In genomic region chr15:75904241-75904631, GRCh38 we compare ENCODE assay signal across 8 cellular contexts. TPM values are rescaled to one million over a fixed set of nuclear protein-coding genes. Genes with fewer than 3 reads are reported as not detected.
DNase-seq lines count a peak whose midpoint lies in the region; ATAC-seq and TF ChIP-seq lines count a peak whose summit lies in the region.

No MANE protein-coding gene starts in this region.

- H3K4me3 ChIP-seq in GM06990 (replicated peaks; ENCODE audit: low read depth, low read length), result peak overlapping the region; percentile 98
- H3K4me3 ChIP-seq in HAP-1, result peak overlapping the region; percentile 96
- H3K4me3 ChIP-seq in MM.1S (ENCODE audit: low read length), result peak overlapping the region; percentile 89
- peak overlapping the region; percentile 91 for H3K4me3 ChIP-seq in naive thymus-derived CD4-positive, alpha-beta T cell (ENCODE audit: low read length)
- H3K4me3 ChIP-seq in uterus, result peak overlapping the region; percentile 89 to 94

- H3K4me1 ChIP-seq in HAP-1 (peaks cover 26% of the 10 kb centered on the region), MM.1S (ENCODE audit: low read length) (peaks cover 14% of the 10 kb centered on the region), uterus (no peaks in the 10 kb centered on the region)
- peaks cover 0 to 12% of the 10 kb centered on the region in 2 donors for H3K4me1 ChIP-seq in naive thymus-derived CD4-positive, alpha-beta T cell (ENCODE audit: control insufficient read depth in 2 of 2, insufficient read depth in 2 of 2, low read length in 2 of 2)

- intact Hi-C loops in activated CD4-positive, alpha-beta T cell treated with anti-CD3 and anti-CD28 coated beads, Interleukin-2, amount 10 ng/mL, durations not matched to agents 24 days and 14 days (cut with micrococcal nuclease), result no loop called here
- intact Hi-C loops in naive thymus-derived CD4-positive, alpha-beta T cell (cut with micrococcal nuclease), result loop anchor here (5.0 to 10.0 kb wide), 5 partner anchors 167 to 1031 kb away; partner anchors contain the start of genes C15orf39 (in 1 of the 2), IMP3 (in 1 of the 2), RCN2 (in 1 of the 2) and SIN3A (in 1 of the 2)
- intact Hi-C loops in uterus (cut with DNase I; ENCODE audit: low total_unique reads), result no loop called here

- TF ChIP-seq POLR2A in uterus (IDR thresholded peaks at IDR 0.05), result no peak

- H2AFZ ChIP-seq in MM.1S (ENCODE audit: low read length), result peak overlapping the region; percentile 74

- H3K9me3 Mint-ChIP-seq in activated CD4-positive, alpha-beta T cell treated with anti-CD3 and anti-CD28 coated beads, Interleukin-2, amount 10 ng/mL, durations not matched to agents 24 days and 14 days, result no peaks in the 10 kb centered on the region
- no peaks in the 10 kb centered on the region for H3K9me3 Mint-ChIP-seq in naive thymus-derived CD4-positive, alpha-beta T cell

- H3K27ac ChIP-seq in MM.1S (ENCODE audit: low read length), result peak overlapping the region; percentile 75; the same call in 1 of the 2 replicates
- H3K27ac ChIP-seq in naive thymus-derived CD4-positive, alpha-beta T cell (ENCODE audit: low read depth, low read length), result peak overlapping the region; percentile 79
- H3K27ac ChIP-seq in uterus, result peak overlapping the region; percentile 73 to 74

- H3K27me3 ChIP-seq in GM06990 (replicated peaks; ENCODE audit: control insufficient read depth, insufficient read depth, low read length) (no peaks in the 10 kb centered on the region), HAP-1 (ENCODE audit: low read depth) (no peaks in the 10 kb centered on the region), MM.1S (replicated peaks; ENCODE audit: insufficient read depth, low read length) (no peaks in the 10 kb centered on the region), uterus (no peaks in the 10 kb centered on the region)
- H3K27me3 ChIP-seq in naive thymus-derived CD4-positive, alpha-beta T cell (ENCODE audit: control insufficient read depth in 2 of 2, insufficient read depth in 2 of 2, low read length in 2 of 2), result no peaks in the 10 kb centered on the region

- no peaks in the 10 kb centered on the region for H3K9me2 ChIP-seq in MM.1S (replicated peaks; ENCODE audit: insufficient read depth, low read length)

- no peaks in the 10 kb centered on the region for H3K36me3 ChIP-seq in GM06990 (ENCODE audit: control insufficient read depth, insufficient read depth, low read length)
- peaks cover 53% of the 10 kb centered on the region for H3K36me3 ChIP-seq in HAP-1 (replicated peaks)
- no peaks in the 10 kb centered on the region; the same call in 1 of the 2 replicates for H3K36me3 ChIP-seq in MM.1S (replicated peaks; ENCODE audit: insufficient read depth, low read length)
- peaks cover 0 to 11% (median 0%) of the 10 kb centered on the region in 3 experiments for H3K36me3 ChIP-seq in naive thymus-derived CD4-positive, alpha-beta T cell (ENCODE audit: control insufficient read depth in 2 of 3, insufficient read depth in 3 of 3, low read length in 3 of 3)
- no peaks in the 10 kb centered on the region for H3K36me3 ChIP-seq in uterus

- peak overlapping the region; percentile 84 for H3K27ac Mint-ChIP-seq in activated CD4-positive, alpha-beta T cell treated with anti-CD3 and anti-CD28 coated beads, Interleukin-2, amount 10 ng/mL, durations not matched to agents 24 days and 14 days
- peak overlapping the region; percentile 89 to 97 (median 92) for H3K27ac Mint-ChIP-seq in naive thymus-derived CD4-positive, alpha-beta T cell

- H3K4me1 Mint-ChIP-seq in activated CD4-positive, alpha-beta T cell treated with anti-CD3 and anti-CD28 coated beads, Interleukin-2, amount 10 ng/mL, durations not matched to agents 24 days and 14 days, result peaks cover 44% of the 10 kb centered on the region
- peaks cover 19 to 75% (median 56%) of the 10 kb centered on the region in 7 donors for H3K4me1 Mint-ChIP-seq in naive thymus-derived CD4-positive, alpha-beta T cell

- H3K27me3 Mint-ChIP-seq in activated CD4-positive, alpha-beta T cell treated with anti-CD3 and anti-CD28 coated beads, Interleukin-2, amount 10 ng/mL, durations not matched to agents 24 days and 14 days, result no peaks in the 10 kb centered on the region
- H3K27me3 Mint-ChIP-seq in naive thymus-derived CD4-positive, alpha-beta T cell, result no peaks in the 10 kb centered on the region

- in situ Hi-C loops in HAP-1 (cut with MboI; ENCODE audit: low sequenced_read_pairs), result no loop called here

- peaks cover 35% of the 10 kb centered on the region for H3K36me3 Mint-ChIP-seq in activated CD4-positive, alpha-beta T cell treated with anti-CD3 and anti-CD28 coated beads, Interleukin-2, amount 10 ng/mL, durations not matched to agents 24 days and 14 days (ENCODE audit: low read depth)
- H3K36me3 Mint-ChIP-seq in naive thymus-derived CD4-positive, alpha-beta T cell, result peaks cover 4 to 18% (median 9%) of the 10 kb centered on the region in 5 donors

- no peaks in the 10 kb centered on the region for H4K20me1 ChIP-seq in MM.1S (ENCODE audit: insufficient read depth, low read length)

- peak overlapping the region; percentile 98 for H3K4me3 Mint-ChIP-seq in activated CD4-positive, alpha-beta T cell treated with anti-CD3 and anti-CD28 coated beads, Interleukin-2, amount 10 ng/mL, durations not matched to agents 24 days and 14 days
- H3K4me3 Mint-ChIP-seq in naive thymus-derived CD4-positive, alpha-beta T cell, result peak overlapping the region; percentile 96 to 99 (median 98)

- CTCF ChIA-PET in naive thymus-derived CD4-positive, alpha-beta T cell (lab: Charles Lee), result interaction anchor here (0.6 to 0.7 kb wide), 2 partner anchors 17 to 703 kb away, joined by 4 to 8 read pairs; no protein-coding TSS in a partner anchor

- H3K9me3 ChIP-seq in HAP-1 (no peaks in the 10 kb centered on the region), MM.1S (replicated peaks; ENCODE audit: insufficient read depth, low read length) (no peaks in the 10 kb centered on the region), uterus (no peaks in the 10 kb centered on the region)
- no peaks in the 10 kb centered on the region for H3K9me3 ChIP-seq in naive thymus-derived CD4-positive, alpha-beta T cell (ENCODE audit: control insufficient read depth in 2 of 3, low read length in 3 of 3)

- DNase-seq in GM06990 (ENCODE audit: extremely low read depth, insufficient read length) (no peak), HAP-1 (ENCODE audit: low spot score in 2 of 2) (peak; percentile 72 to 81), MM.1S (peak; percentile 55), fibroblast of gingiva (ENCODE audit: low read depth) (peak; percentile 16), uterus (peak in 1 of 2 donors; percentile 24)
- DNase-seq in activated CD4-positive, alpha-beta T cell treated with anti-CD3 and anti-CD28 coated beads, Interleukin-2, amount 10 ng/mL, durations not matched to agents 24 days and 14 days, result peak; percentile 79
- DNase-seq in naive thymus-derived CD4-positive, alpha-beta T cell, result no peak
- no peak for DNase-seq in central memory CD4-positive, alpha-beta T cell

- H3K9ac ChIP-seq in MM.1S (ENCODE audit: low read length), result peak overlapping the region; percentile 79

- peak; percentile 8 for ATAC-seq in naive thymus-derived CD4-positive, alpha-beta T cell

- POLR2A ChIA-PET in naive thymus-derived CD4-positive, alpha-beta T cell (lab: Charles Lee), result interaction anchor here (0.6 to 3.4 kb wide), 4 partner anchors 16 to 265 kb away, joined by 3 to 22 read pairs (median 3); partner anchors contain the start of gene UBE2Q2

- TF ChIP-seq CTCF in GM06990 (IDR thresholded peaks at IDR 0.05; ENCODE audit: insufficient read depth, low read length, poor library complexity, severe bottlenecking), result no peak
- TF ChIP-seq CTCF in MM.1S (IDR thresholded peaks at IDR 0.05; ENCODE audit: low read length), result no peak
- no peak for TF ChIP-seq CTCF in uterus (IDR thresholded peaks at IDR 0.05)

- H3K4me2 ChIP-seq in MM.1S (ENCODE audit: low read depth, low read length), result peak overlapping the region; percentile 30

- H3F3A ChIP-seq in MM.1S (ENCODE audit: insufficient read depth, low read length), result peaks cover 10% of the 10 kb centered on the region

- H3K79me2 ChIP-seq in MM.1S (ENCODE audit: low read length), result peaks cover 52% of the 10 kb centered on the region

RNA-seq across cellular contexts. Expression of gene FBXO22, which starts 0.6 kb away (rescaled TPM):
- total RNA-seq in activated CD4-positive, alpha-beta T cell treated with anti-CD3 and anti-CD28 coated beads, Interleukin-2, amount 10 ng/mL, durations not matched to agents 24 days and 14 days, result 51.7 and 51.9 TPM in 2 replicates
- total RNA-seq in naive thymus-derived CD4-positive, alpha-beta T cell, result 10 to 100 TPM in 4 of 5 experiments, 1 to 10 TPM in 1; 9.7 to 34.5 (median 25.5) TPM
- 10 to 100 TPM; 14.7 to 15.3 TPM for polyA plus RNA-seq in naive thymus-derived CD4-positive, alpha-beta T cell
- total RNA-seq in uterus, result 10 to 100 TPM in 3 of 4 donors, 1 to 10 TPM in 1; 5.4 to 41.7 (median 17.9) TPM

Comparison
In these comparisons a context has a peak if more than half of its experiments do, and no peak if none do; other contexts are left out.
1. DNase-seq: peak in HAP-1 (2 of 2), MM.1S (single experiment), activated CD4-positive, alpha-beta T cell treated with anti-CD3 and anti-CD28 coated beads, Interleukin-2, amount 10 ng/mL, durations not matched to agents 24 days and 14 days (single experiment) and fibroblast of gingiva (single experiment); none in GM06990 (single experiment), naive thymus-derived CD4-positive, alpha-beta T cell (0 of 9) and central memory CD4-positive, alpha-beta T cell (single experiment).
2. intact Hi-C loops: an anchor here in naive thymus-derived CD4-positive, alpha-beta T cell (5.0 to 10.0 kb wide); none called in activated CD4-positive, alpha-beta T cell treated with anti-CD3 and anti-CD28 coated beads, Interleukin-2, amount 10 ng/mL, durations not matched to agents 24 days and 14 days and uterus.
3. Peak in every context shown above with its lines, with median percentiles within 50 percentile points of each other: H3K4me3 ChIP-seq and H3K27ac ChIP-seq.